In genomic region chr9:36501727-36502126, GRCh38 we compare ENCODE assay signal across 30 cellular contexts.
"Had no signal": no experiment of that assay in that cellular context is flagged by ENCODE, and none has a peak within 500 bp of the region (broad histone marks: within the 10 kb centered on the region; RNA-seq: fewer than 3 reads in every experiment).

No MANE protein-coding gene starts in this region.

- DNase-seq: activated B cell treated with CpG ODN at 0.5 μM for 24 hours; activated CD4-positive, alpha-beta T cell treated with anti-CD3 and anti-CD28 coated beads for 48 hours; activated CD4-positive, alpha-beta T cell treated with anti-CD3 and anti-CD28 coated beads, Interleukin-2, amount 50 U/mL, for 1 hour; activated CD4-positive, alpha-beta T cell treated with anti-CD3 and anti-CD28 coated beads, Interleukin-2, amount 50 U/mL, for 48 hours; activated CD8-positive, alpha-beta memory T cell treated with anti-CD3 and anti-CD28 coated beads for 24 hours; activated CD8-positive, alpha-beta T cell treated with anti-CD3 and anti-CD28 coated beads for 36 hours; activated effector memory CD4-positive, alpha-beta T cell treated with Interleukin-2 at 50 U/mL for 16 hours; activated gamma-delta T cell treated with Interleukin-2 at 50 U/mL for 16 hours; activated naive CD4-positive, alpha-beta T cell treated with anti-CD3 and anti-CD28 coated beads, Interleukin-2, amount 50 U/mL, for 16 hours; activated naive CD4-positive, alpha-beta T cell treated with Interleukin-2 at 50 U/mL for 16 hours; activated T-cell treated with anti-CD3 and anti-CD28 coated beads, Interleukin-2, amount 50 U/mL, for 4 hours; amniotic stem cell; anterior cingulate cortex; brain microvascular endothelial cell; caudate nucleus; cortex of kidney; dermis blood vessel endothelial cell; effector CD4-positive, alpha-beta T cell; effector memory CD8-positive, alpha-beta T cell; erythroblast; foreskin keratinocyte; gastrocnemius medialis; glutamatergic neuron; heart left ventricle; T-helper 17 cell; T1000 had no signal

- H3K4me3 ChIP-seq: esophagus muscularis mucosa, gastrocnemius medialis had no signal

- H3K27me3 ChIP-seq: brain microvascular endothelial cell, esophagus muscularis mucosa, gastrocnemius medialis, heart left ventricle had no signal

- H3K27ac ChIP-seq: brain microvascular endothelial cell, esophagus muscularis mucosa, foreskin keratinocyte, gastrocnemius medialis, heart left ventricle had no signal

- ATAC-seq: activated CD4-positive, CD25-positive, alpha-beta regulatory T cell treated with anti-CD3 and anti-CD28 coated beads, Interleukin-2, amount 50 U/mL, for 24 hours; activated CD8-positive, alpha-beta T cell treated with anti-CD3 and anti-CD28 coated beads for 36 hours; activated T-cell treated with anti-CD3 and anti-CD28 coated beads, Interleukin-2, amount 50 U/mL, for 4 hours; activated T-helper 17 cell treated with anti-CD3 and anti-CD28 coated beads, Interleukin-2, amount 50 U/mL, for 72 hours; effector memory CD8-positive, alpha-beta T cell; foreskin keratinocyte; gastrocnemius medialis; heart left ventricle; T-helper 17 cell had no signal

- H3K4me1 ChIP-seq: esophagus muscularis mucosa, foreskin keratinocyte, gastrocnemius medialis had no signal

- H3K9me3 ChIP-seq: esophagus muscularis mucosa, gastrocnemius medialis, heart left ventricle had no signal

- H3K36me3 ChIP-seq: brain microvascular endothelial cell, esophagus muscularis mucosa, gastrocnemius medialis, heart left ventricle, WERI-Rb-1 had no signal
